ENCODE assay signal across 30 cellular contexts in the genomic region with DNA sequence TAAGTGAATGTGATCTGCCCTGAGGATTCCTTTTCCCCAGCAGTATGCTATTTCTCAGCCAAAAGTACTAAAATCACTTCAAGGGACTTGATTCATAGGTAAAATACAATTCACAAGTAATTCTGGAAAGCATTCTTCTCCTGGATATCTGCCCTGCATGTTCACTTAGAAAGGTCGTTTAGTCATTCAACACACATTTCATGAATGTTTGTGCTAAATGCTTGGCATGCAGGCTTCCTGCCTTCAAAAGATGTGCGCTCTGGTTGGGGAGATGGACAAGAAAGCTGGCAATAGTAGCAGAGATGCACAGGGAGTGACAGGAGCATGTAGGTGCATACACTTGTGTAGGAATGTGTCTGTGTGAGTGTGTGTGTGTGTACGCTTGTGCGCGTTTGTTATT.
"Had no signal": no experiment of that assay in that cellular context is flagged by ENCODE, and none has a peak within 500 bp of the region (broad histone marks: within the 10 kb centered on the region; RNA-seq: fewer than 3 reads in every experiment).

No MANE protein-coding gene starts in this region.

- H3K4me3 ChIP-seq: ascending aorta, esophagus squamous epithelium, hepatocyte, pancreas, prostate gland, sigmoid colon, thoracic aorta, upper lobe of left lung, vagina had no signal

- H3K9me3 Mint-ChIP-seq: activated naive CD8-positive, alpha-beta T cell treated with anti-CD3 and anti-CD28 coated beads for 36 hours; brain; dendritic cell treated with granulocyte-macrophage colony-stimulating factor and Interleukin-4, amounts not matched to agents 40 ng/mL and 50 ng/mL, for 4 days; endodermal cell; neural crest cell had no signal

- ATAC-seq: activated CD4-positive, CD25-positive, alpha-beta regulatory T cell treated with anti-CD3 and anti-CD28 coated beads, Interleukin-2, amount 50 U/mL, for 24 hours; naive thymus-derived CD8-positive, alpha-beta T cell; pancreas; stimulated activated effector memory CD8-positive, alpha-beta T cell treated with anti-CD3 and anti-CD28 coated beads, Interleukin-12 subunit alpha, Interleukin-12 subunit beta, amount 100 ng/mL, for 72 hours had no signal

- H3K27me3 ChIP-seq: ascending aorta, esophagus squamous epithelium, hepatocyte, pancreas, sigmoid colon, upper lobe of left lung, vagina had no signal

- H3K36me3 ChIP-seq: ascending aorta, esophagus squamous epithelium, pancreas, prostate gland, sigmoid colon, thoracic aorta, upper lobe of left lung, vagina had no signal

- H3K9me3 ChIP-seq: ascending aorta, esophagus squamous epithelium, pancreas, prostate gland, sigmoid colon, thoracic aorta, upper lobe of left lung, vagina had no signal

- H3K4me3 Mint-ChIP-seq: activated naive CD8-positive, alpha-beta T cell treated with anti-CD3 and anti-CD28 coated beads for 36 hours; brain; dendritic cell treated with granulocyte-macrophage colony-stimulating factor and Interleukin-4, amounts not matched to agents 40 ng/mL and 50 ng/mL, for 4 days; endodermal cell; naive thymus-derived CD8-positive, alpha-beta T cell; neural crest cell; stimulated activated effector memory CD8-positive, alpha-beta T cell treated with anti-CD3 and anti-CD28 coated beads, Interleukin-12 subunit alpha, Interleukin-12 subunit beta, amount 100 ng/mL, for 72 hours; stimulated activated naive CD8-positive, alpha-beta T cell treated with anti-CD3 and anti-CD28 coated beads, Interleukin-15, Interleukin-2, amounts not matched to agents 100 ng/mL and 50 ng/mL, for 24 hours had no signal

- H3K4me1 ChIP-seq: pancreas, prostate gland had no signal

- H3K4me1 Mint-ChIP-seq: activated naive CD8-positive, alpha-beta T cell treated with anti-CD3 and anti-CD28 coated beads for 36 hours; naive thymus-derived CD8-positive, alpha-beta T cell; stimulated activated effector memory CD8-positive, alpha-beta T cell treated with anti-CD3 and anti-CD28 coated beads, Interleukin-12 subunit alpha, Interleukin-12 subunit beta, amount 100 ng/mL, for 72 hours had no signal

- H3K27ac ChIP-seq: ascending aorta, esophagus squamous epithelium, hepatocyte, pancreas, prostate gland, sigmoid colon, thoracic aorta, upper lobe of left lung, vagina, VCaP had no signal

- H3K36me3 Mint-ChIP-seq: activated naive CD8-positive, alpha-beta T cell treated with anti-CD3 and anti-CD28 coated beads for 36 hours; brain; naive thymus-derived CD8-positive, alpha-beta T cell; stimulated activated effector memory CD8-positive, alpha-beta T cell treated with anti-CD3 and anti-CD28 coated beads, Interleukin-12 subunit alpha, Interleukin-12 subunit beta, amount 100 ng/mL, for 72 hours had no signal

- H3K27ac Mint-ChIP-seq: activated naive CD8-positive, alpha-beta T cell treated with anti-CD3 and anti-CD28 coated beads for 36 hours; brain; dendritic cell treated with granulocyte-macrophage colony-stimulating factor and Interleukin-4, amounts not matched to agents 40 ng/mL and 50 ng/mL, for 4 days; endodermal cell; stimulated activated effector memory CD8-positive, alpha-beta T cell treated with anti-CD3 and anti-CD28 coated beads, Interleukin-12 subunit alpha, Interleukin-12 subunit beta, amount 100 ng/mL, for 72 hours; stimulated activated naive CD8-positive, alpha-beta T cell treated with anti-CD3 and anti-CD28 coated beads, Interleukin-15, Interleukin-2, amounts not matched to agents 100 ng/mL and 50 ng/mL, for 24 hours had no signal

- DNase-seq: activated CD4-positive, alpha-beta T cell treated with anti-CD3 and anti-CD28 coated beads for 48 hours; activated CD4-positive, alpha-beta T cell treated with anti-CD3 and anti-CD28 coated beads, Interleukin-2, amount 50 U/mL, for 48 hours; activated CD8-positive, alpha-beta memory T cell treated with anti-CD3 and anti-CD28 coated beads for 24 hours; activated effector memory CD4-positive, alpha-beta T cell treated with Interleukin-2 at 50 U/mL for 16 hours; activated naive CD4-positive, alpha-beta T cell treated with Interleukin-2 at 50 U/mL for 16 hours; activated naive CD8-positive, alpha-beta T cell treated with anti-CD3 and anti-CD28 coated beads for 36 hours; caudate nucleus; endodermal cell; esophagus squamous epithelium; kidney; naive thymus-derived CD8-positive, alpha-beta T cell; nucleus accumbens; pancreas; retina; sigmoid colon; small intestine; stimulated activated CD4-positive, alpha-beta T cell treated with anti-CD3 and anti-CD28 coated beads, Interleukin-4, amount 100 ng/mL, for 24 hours; upper lobe of left lung had no signal

- H3K27me3 Mint-ChIP-seq: brain; dendritic cell treated with granulocyte-macrophage colony-stimulating factor and Interleukin-4, amounts not matched to agents 40 ng/mL and 50 ng/mL, for 4 days had no signal
